Comparison of ENCODE assay signal across 10 cellular contexts in genomic region chr20:46407671-46407996, GRCh38. TPM values are rescaled to one million over a fixed set of nuclear protein-coding genes. Genes with fewer than 3 reads are reported as not detected.
DNase-seq lines count a peak whose midpoint lies in the region; ATAC-seq, FAIRE-seq and TF ChIP-seq lines count a peak whose summit lies in the region.
"Had no signal": no experiment of that assay in that cellular context is flagged by ENCODE, and none has a peak within 500 bp of the region (broad histone marks: within the 10 kb centered on the region; RNA-seq: fewer than 3 reads in every experiment).

No MANE protein-coding gene starts in this region.

- peak overlapping the region; percentile 95 for H3K27ac Mint-ChIP-seq in activated naive CD8-positive, alpha-beta T cell treated with anti-CD3 and anti-CD28 coated beads for 36 hours
- H3K27ac Mint-ChIP-seq in mesothelial cell of epicardium = no peak overlapping the region

- TF ChIP-seq RAD21 in HepG2 (CRISPR knock-in tag; IDR thresholded peaks at IDR 0.05) = no peak

- H3K9ac ChIP-seq in HepG2 (ENCODE audit: insufficient read depth, low read depth, low read length) = peak overlapping the region; percentile 40; the same call in 1 of the 2 replicates

- H3K27me3 ChIP-seq in HepG2 (ENCODE audit: control insufficient read depth in 1 of 2, insufficient read depth in 2 of 2, low read length in 2 of 2) = no peaks in the 10 kb centered on the region; a peak in 1 of 5 replicates
- no peaks in the 10 kb centered on the region for H3K27me3 ChIP-seq in right lobe of liver
- H3K27me3 ChIP-seq: SJSA1 had no signal

- H3K4me2 ChIP-seq in HepG2 (ENCODE audit: low read depth, low read length) = peak overlapping the region; percentile 93

- H3K4me3 ChIP-seq in HepG2 (replicated peaks in 1 of 3; ENCODE audit: insufficient read depth in 1 of 3, low read depth in 2 of 3, low read length in 3 of 3) (peak overlapping the region; percentile 56 to 98 (median 90); a peak in 5 of 6 replicates), right lobe of liver (no peak overlapping the region)

- H3K79me2 ChIP-seq in HepG2 (ENCODE audit: insufficient read depth, low read length) = peaks cover 27% of the 10 kb centered on the region

- peaks cover 1% of the 10 kb centered on the region for H3K36me3 Mint-ChIP-seq in activated naive CD8-positive, alpha-beta T cell treated with anti-CD3 and anti-CD28 coated beads for 36 hours
- H3K36me3 Mint-ChIP-seq in mesothelial cell of epicardium = no peaks in the 10 kb centered on the region

- no TSS peak for BruUV-seq in HepG2 (replicated peaks; lab: Mats Ljungman, UMichigan)

- CTCF ChIA-PET in HepG2 (lab: Yijun Ruan, JAX; ENCODE audit: low intra/inter-chr PET ratio, low total read pairs) = no interaction called here

- intact Hi-C loops in HepG2 (cut with micrococcal nuclease; ENCODE audit: unreplicated experiment) (no loop called here), right lobe of liver (cut with DNase I) (no loop called here)

- TF ChIP-seq CTCF in HepG2 (CRISPR knock-in tag; IDR thresholded peaks at IDR 0.05) = no peak
- TF ChIP-seq CTCF in right lobe of liver (IDR thresholded peaks at IDR 0.05) = no peak
- TF ChIP-seq CTCF in mesothelial cell of epicardium (IDR thresholded peaks at IDR 0.05; ENCODE audit: unreplicated experiment) = no peak

- no peaks in the 10 kb centered on the region for H3K36me3 ChIP-seq in HepG2 (replicated peaks in 1 of 2; ENCODE audit: control insufficient read depth in 1 of 2, insufficient read depth in 2 of 2, low read length in 2 of 2)
- no peaks in the 10 kb centered on the region for H3K36me3 ChIP-seq in right lobe of liver

- no peak for ATAC-seq in HepG2
- no peak for ATAC-seq in right lobe of liver
- ATAC-seq in HG02642 (IDR thresholded peaks at IDR 0.05; ENCODE audit: poor library complexity, unreplicated experiment) = no peak

- peaks cover 81% of the 10 kb centered on the region for H3K4me1 ChIP-seq in HepG2 (ENCODE audit: insufficient read depth, low read length)
- peaks cover 0 to 20% (median 6%) of the 10 kb centered on the region in 4 donors for H3K4me1 ChIP-seq in right lobe of liver

- in situ Hi-C loops in HepG2 (cut with HindIII; ENCODE audit: extremely low pct_ligation_motif_present, low pct_unique_long_range_greater_than_20kb) = no loop called here

- 26% methylated on average over 4 of the region's 4 CpGs for WGBS in HepG2 (ENCODE audit: low lambda C conversion rate)
- WGBS in right lobe of liver (ENCODE audit: insufficient coverage, low coverage, low lambda C conversion rate, missing lambda C conversion rate) = 42% methylated on average over 4 of the region's 4 CpGs

- TF ChIP-seq POLR2A in HepG2 (IDR thresholded peaks at IDR 0.05; ENCODE audit: insufficient read depth in 1 of 2, low read depth in 2 of 2, low read length in 2 of 2) = no peak
- TF ChIP-seq POLR2A in right lobe of liver (IDR thresholded peaks at IDR 0.05) = no peak

- H3K4me1 Mint-ChIP-seq in activated naive CD8-positive, alpha-beta T cell treated with anti-CD3 and anti-CD28 coated beads for 36 hours = peaks cover 49% of the 10 kb centered on the region
- peaks cover 33% of the 10 kb centered on the region for H3K4me1 Mint-ChIP-seq in mesothelial cell of epicardium

- H2AFZ ChIP-seq in HepG2 (ENCODE audit: low read length) = no peak overlapping the region

- H3K9me3 ChIP-seq in HepG2 (ENCODE audit: low read length) = no peaks in the 10 kb centered on the region
- H3K9me3 ChIP-seq in right lobe of liver = no peaks in the 10 kb centered on the region
- H3K9me3 ChIP-seq: SJSA1 had no signal

- no peak for TF ChIP-seq EP300 in HepG2 (IDR thresholded peaks at IDR 0.05; ENCODE audit: low read depth in 2 of 2, low read length in 2 of 2)
- TF ChIP-seq EP300 in HepG2 (CRISPR knock-in tag; IDR thresholded peaks at IDR 0.05; ENCODE audit: borderline replicate concordance) = no peak

- H3K27ac ChIP-seq in HepG2 (ENCODE audit: extremely low read length, insufficient read depth, low read length) = peak overlapping the region; percentile 20
- no peak overlapping the region for H3K27ac ChIP-seq in right lobe of liver
- H3K27ac ChIP-seq: SJSA1 had no signal

- POLR2A ChIA-PET in HepG2 (lab: Yijun Ruan, JAX) = interaction anchor here (1.1 kb wide), 1 partner anchor 301 kb away, joined by 3 read pairs; no protein-coding TSS in a partner anchor

- no peaks in the 10 kb centered on the region for H3K9me3 Mint-ChIP-seq in activated naive CD8-positive, alpha-beta T cell treated with anti-CD3 and anti-CD28 coated beads for 36 hours
- H3K9me3 Mint-ChIP-seq in mesothelial cell of epicardium = no peaks in the 10 kb centered on the region
- H3K9me3 Mint-ChIP-seq: CD14-positive monocyte had no signal

- H3K27me3 Mint-ChIP-seq in activated naive CD8-positive, alpha-beta T cell treated with anti-CD3 and anti-CD28 coated beads for 36 hours = no peaks in the 10 kb centered on the region
- no peaks in the 10 kb centered on the region for H3K27me3 Mint-ChIP-seq in mesothelial cell of epicardium (ENCODE audit: low read depth)

- peaks cover 5% of the 10 kb centered on the region; the same call in 1 of the 2 replicates for H4K20me1 ChIP-seq in HepG2 (ENCODE audit: insufficient read depth, low read length)

- DNase-seq in HepG2 (ENCODE audit: low spot score) (no peak), right lobe of liver (no peak), mesothelial cell of epicardium (ENCODE audit: low spot score in 2 of 2, unreplicated experiment in 2 of 2) (no peak), hypothalamus (lab: John Stamatoyannopoulos, UW) (no peak), NCI-H1105 treated with DMSO at 0.1 percent for 48 hours (lab: John Stamatoyannopoulos, UW) (no peak), globus pallidus (ENCODE audit: low spot score) (no peak)
- DNase-seq in activated naive CD8-positive, alpha-beta T cell treated with anti-CD3 and anti-CD28 coated beads for 36 hours = no peak

- no peak for FAIRE-seq in HepG2 (lab: Jason Lieb, UNC)

- H3K4me3 Mint-ChIP-seq in activated naive CD8-positive, alpha-beta T cell treated with anti-CD3 and anti-CD28 coated beads for 36 hours = peak overlapping the region; percentile 86
- peak overlapping the region; percentile 90 for H3K4me3 Mint-ChIP-seq in mesothelial cell of epicardium

TF ChIP-seq in HepG2, 621 proteins besides CTCF, POLR2A, EP300 and RAD21 (continues in another document):
- TF ChIP-seq AFF4 (CRISPR knock-in tag; IDR thresholded peaks at IDR 0.05) (no peak), MED8 (CRISPR knock-in tag; IDR thresholded peaks at IDR 0.05; ENCODE audit: insufficient replicate concordance) (no peak)

RNA-seq across cellular contexts. Expression of gene ELMO2, which starts 1.2 kb away (rescaled TPM):
- total RNA-seq in HepG2 (2016; rRNA removed; fragmentation: Illumina TruSeq; extraction: Trizol) (35.7 and 42.8 TPM in 2 replicates), right lobe of liver (10 to 100 TPM; 14.9 to 22.9 (median 17.4) TPM), mesothelial cell of epicardium (53.2 to 56.5 TPM (median 54.2 TPM) in 3 replicates)
- 13.2 and 13.6 TPM in 2 replicates for total RNA-seq in HepG2 (2016; cell fraction: cytosol; rRNA removed; fragmentation: Illumina TruSeq; extraction: Trizol; ENCODE audit: low read depth)
- 37.9 and 41.5 TPM in 2 replicates for total RNA-seq in HepG2 (2016; cell fraction: insoluble cytoplasmic fraction; rRNA removed; fragmentation: Illumina TruSeq; extraction: Trizol)
- total RNA-seq in HepG2 (2016; cell fraction: membrane; rRNA removed; fragmentation: Illumina TruSeq; extraction: Trizol) = 26.7 and 30.9 TPM in 2 replicates
- 40.9 and 42.4 TPM in 2 replicates for total RNA-seq in HepG2 (2016; cell fraction: nucleus; rRNA removed; fragmentation: Illumina TruSeq; extraction: Trizol)
- polyA plus RNA-seq in HepG2 (2011; rRNA removed) = 30.6 and 41.5 TPM in 2 replicates
- polyA plus RNA-seq in HepG2 (2011; cell fraction: cytosol; rRNA removed) = 30.0 and 34.9 TPM in 2 replicates
- 50.8 and 59.8 TPM in 2 replicates for polyA plus RNA-seq in HepG2 (2011; cell fraction: nucleus; rRNA removed)
- polyA plus RNA-seq in HepG2 (2012) = 29.1 and 29.9 TPM in 2 replicates
- 3.6 and 4.5 TPM in 2 replicates for polyA plus RNA-seq in HepG2 (2016; cell fraction: cytosol; fragmentation: Illumina TruSeq; extraction: Trizol; ENCODE audit: low read depth)
- polyA plus RNA-seq in HepG2 (2016; cell fraction: insoluble cytoplasmic fraction; fragmentation: Illumina TruSeq; extraction: Trizol; ENCODE audit: low read depth) = 42.7 and 43.4 TPM in 2 replicates
- 9.8 and 11.9 TPM in 2 replicates for polyA plus RNA-seq in HepG2 (2016; cell fraction: membrane; fragmentation: Illumina TruSeq; extraction: Trizol; ENCODE audit: low read depth)
- 92.2 and 100 TPM in 2 replicates for polyA plus RNA-seq in HepG2 (2016; cell fraction: nucleus; fragmentation: Illumina TruSeq; extraction: Trizol; ENCODE audit: insufficient read depth, low read depth)
- 68.1 and 91.6 TPM in 2 replicates for polyA minus RNA-seq in HepG2 (2011; rRNA and poly(A)+ RNA removed; ENCODE audit: low replicate concordance)
- polyA minus RNA-seq in HepG2 (2011; cell fraction: cytosol; rRNA and poly(A)+ RNA removed) = 23.7 and 37.7 TPM in 2 replicates
- polyA minus RNA-seq in HepG2 (2011; cell fraction: nucleus; rRNA and poly(A)+ RNA removed) = 38.2 and 50.8 TPM in 2 replicates
- 10 to 100 TPM; 33.3 to 36.0 TPM for total RNA-seq in activated naive CD8-positive, alpha-beta T cell treated with anti-CD3 and anti-CD28 coated beads for 36 hours

Comparison
In these comparisons a context has a peak if more than half of its experiments do, and no peak if none do; other contexts are left out.
1. H3K4me3 ChIP-seq: peak in HepG2 (3 of 3); none in right lobe of liver (0 of 3).